Comparison of ENCODE assay signal across 1 cellular context in the genomic region with DNA sequence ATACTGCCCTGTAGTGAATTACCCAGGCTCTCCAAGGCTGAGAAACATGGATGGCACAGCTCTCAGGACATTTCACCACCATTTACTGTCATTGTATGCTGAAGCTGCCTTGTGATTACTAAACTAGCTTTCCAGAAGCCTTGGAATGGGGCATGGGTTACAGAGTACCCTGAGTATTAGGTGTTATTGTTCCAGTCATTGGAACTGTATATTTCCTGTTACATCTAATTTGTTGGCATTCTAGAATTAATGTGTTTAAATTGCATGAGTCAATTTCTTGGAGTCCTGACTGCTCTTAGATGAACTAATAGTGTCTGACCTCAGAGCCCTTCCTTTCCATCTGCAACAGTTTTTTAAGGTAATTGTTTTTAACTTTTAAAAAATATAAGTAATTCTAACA.
TF ChIP-seq lines count a peak whose summit lies in the region.

No MANE protein-coding gene starts in this region.

TF ChIP-seq in IMR-90, 13 proteins besides CTCF, POLR2A, EP300 and RAD21 (continued from another document):
- TF ChIP-seq, protein P1, sequence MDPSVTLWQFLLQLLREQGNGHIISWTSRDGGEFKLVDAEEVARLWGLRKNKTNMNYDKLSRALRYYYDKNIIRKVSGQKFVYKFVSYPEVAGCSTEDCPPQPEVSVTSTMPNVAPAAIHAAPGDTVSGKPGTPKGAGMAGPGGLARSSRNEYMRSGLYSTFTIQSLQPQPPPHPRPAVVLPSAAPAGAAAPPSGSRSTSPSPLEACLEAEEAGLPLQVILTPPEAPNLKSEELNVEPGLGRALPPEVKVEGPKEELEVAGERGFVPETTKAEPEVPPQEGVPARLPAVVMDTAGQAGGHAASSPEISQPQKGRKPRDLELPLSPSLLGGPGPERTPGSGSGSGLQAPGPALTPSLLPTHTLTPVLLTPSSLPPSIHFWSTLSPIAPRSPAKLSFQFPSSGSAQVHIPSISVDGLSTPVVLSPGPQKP (IDR thresholded peaks at IDR 0.05; ENCODE audit: borderline replicate concordance, low read depth, low read length): no peak
- no peak for TF ChIP-seq RCOR1 (IDR thresholded peaks at IDR 0.05; ENCODE audit: insufficient replicate concordance, low read length)
- TF ChIP-seq MAFK (IDR thresholded peaks at IDR 0.05; ENCODE audit: low read depth, low read length): no peak
- no peak for TF ChIP-seq CHD1 (IDR thresholded peaks at IDR 0.05; ENCODE audit: low read depth, low read length)
- TF ChIP-seq, protein P2, sequence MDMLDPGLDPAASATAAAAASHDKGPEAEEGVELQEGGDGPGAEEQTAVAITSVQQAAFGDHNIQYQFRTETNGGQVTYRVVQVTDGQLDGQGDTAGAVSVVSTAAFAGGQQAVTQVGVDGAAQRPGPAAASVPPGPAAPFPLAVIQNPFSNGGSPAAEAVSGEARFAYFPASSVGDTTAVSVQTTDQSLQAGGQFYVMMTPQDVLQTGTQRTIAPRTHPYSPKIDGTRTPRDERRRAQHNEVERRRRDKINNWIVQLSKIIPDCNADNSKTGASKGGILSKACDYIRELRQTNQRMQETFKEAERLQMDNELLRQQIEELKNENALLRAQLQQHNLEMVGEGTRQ (IDR thresholded peaks at IDR 0.05; ENCODE audit: low read depth, low read length): no peak
- TF ChIP-seq NFE2L2 (IDR thresholded peaks at IDR 0.05; ENCODE audit: low read depth, low read length): no peak
- no peak for TF ChIP-seq CEBPB (IDR thresholded peaks at IDR 0.05; ENCODE audit: low read depth, low read length)
- TF ChIP-seq SMC3 (IDR thresholded peaks at IDR 0.05; ENCODE audit: low read depth, low read length): no peak
